ENCODE assay signal across 8 cellular contexts in the genomic region with DNA sequence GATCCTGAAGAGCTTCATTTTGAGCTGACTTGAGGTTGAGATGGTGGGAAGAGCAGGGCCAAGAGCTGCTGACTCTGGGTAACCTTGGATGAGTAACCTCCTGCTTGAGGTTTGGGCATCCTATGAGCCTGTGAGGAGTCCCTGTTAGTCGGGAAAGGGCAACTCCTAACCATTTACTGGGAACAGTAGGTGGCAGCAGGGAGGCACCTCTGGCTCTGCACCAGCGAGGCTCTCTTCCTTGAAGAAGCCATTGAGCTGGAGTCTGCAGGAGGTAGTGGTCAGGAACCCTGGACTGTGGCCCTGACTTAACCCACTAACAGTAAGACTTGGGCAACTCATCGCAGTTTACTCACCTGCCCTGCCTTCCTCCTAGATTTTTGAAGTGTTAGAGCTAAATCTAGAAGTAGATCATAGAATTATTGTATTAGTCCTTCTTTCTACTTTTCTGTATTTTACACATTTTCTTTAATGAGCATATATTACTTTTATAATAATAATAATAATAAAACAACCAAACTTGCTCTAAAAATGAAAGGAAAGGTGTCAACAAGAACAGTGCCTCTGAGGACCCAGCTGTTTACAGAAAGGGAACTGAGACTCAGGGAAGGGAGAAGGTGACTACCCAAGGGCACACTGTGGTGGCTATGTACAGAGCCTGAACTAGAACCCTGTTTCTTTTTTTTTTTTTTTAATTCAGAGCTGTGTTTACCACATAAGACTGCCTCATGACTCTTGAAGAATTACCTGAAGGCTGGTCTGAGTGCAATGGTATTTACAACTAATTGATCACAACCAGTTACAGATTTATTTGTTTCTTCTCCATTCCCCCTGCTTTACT.
DNase-seq lines count a peak whose midpoint lies in the region; ATAC-seq, FAIRE-seq and TF ChIP-seq lines count a peak whose summit lies in the region.

No MANE protein-coding gene starts in this region.

- peak; percentile 91 for TF ChIP-seq CTCF in GM12872 (IDR thresholded peaks at IDR 0.05; ENCODE audit: insufficient read depth, low read depth, low read length)

- FAIRE-seq in TTC549 (lab: Jason Lieb, UNC) = peak; percentile 56

- ATAC-seq in HG02588 (IDR thresholded peaks at IDR 0.05; ENCODE audit: unreplicated experiment) = peak; percentile 70
- ATAC-seq in GM19397 (IDR thresholded peaks at IDR 0.05; ENCODE audit: unreplicated experiment) = no peak

- DNase-seq in NCI-H146 (lab: John Stamatoyannopoulos, UW) = peak; percentile 80
- peak; percentile 51 for DNase-seq in brain pericyte (ENCODE audit: low read depth, low spot score)
- DNase-seq in iPS-NIHi7 (ENCODE audit: extremely low spot score) = peak; percentile 91
- peak; percentile 33 for DNase-seq in stimulated activated CD4-positive, alpha-beta T cell treated with anti-CD3 and anti-CD28 coated beads, Interleukin-12 subunit alpha, Interleukin-12 subunit beta, amount 100 ng/mL, for 4 hours

Comparison
In these comparisons a context has a peak if more than half of its experiments do, and no peak if none do; other contexts are left out.
1. DNase-seq: peak in every context shown above with its lines; median percentile 91 in iPS-NIHi7; 80 in NCI-H146; 51 in brain pericyte; 33 in stimulated activated CD4-positive, alpha-beta T cell treated with anti-CD3 and anti-CD28 coated beads, Interleukin-12 subunit alpha, Interleukin-12 subunit beta, amount 100 ng/mL, for 4 hours.